ENCODE assay signal across 9 cellular contexts in the genomic region with DNA sequence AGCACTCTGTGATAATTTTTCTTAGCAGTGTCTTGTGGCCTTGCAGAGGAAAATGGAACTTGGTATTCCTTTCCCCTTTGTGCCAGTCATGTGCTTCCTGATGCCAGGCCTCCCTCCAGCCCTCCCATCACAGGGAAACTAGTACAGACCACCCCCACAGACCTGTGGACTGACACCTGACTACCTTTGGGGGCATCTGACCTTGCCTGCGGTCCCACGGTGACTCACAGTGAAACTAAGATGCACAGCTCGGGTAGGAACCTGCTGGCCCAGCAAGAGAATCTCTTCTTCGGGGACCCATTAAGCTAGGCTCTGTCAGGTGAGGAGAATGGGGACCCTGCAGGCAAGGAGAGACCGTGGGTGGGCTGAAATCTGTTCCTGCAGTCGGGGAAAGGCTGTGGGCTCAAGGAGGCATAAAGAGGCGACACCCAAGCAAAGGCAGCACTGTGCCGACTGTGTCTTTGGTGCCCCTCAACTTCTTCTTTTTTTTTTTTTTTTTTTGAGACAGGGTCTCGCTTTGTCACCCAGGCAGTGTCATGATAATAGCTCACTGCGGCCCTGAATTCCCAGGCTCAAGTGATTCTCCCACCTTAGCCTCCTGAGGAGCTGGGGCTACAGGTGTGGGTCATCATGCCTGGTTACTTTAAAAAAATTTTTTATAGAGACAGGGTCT. TPM values are rescaled to one million over a fixed set of nuclear protein-coding genes. Genes with fewer than 3 reads are reported as not detected.
A peak's percentile ranks its signal among the peaks of the same experiment; 100 is the strongest.
DNase-seq lines count a peak whose midpoint lies in the region; ATAC-seq and TF ChIP-seq lines count a peak whose summit lies in the region.
"Had no signal": no experiment of that assay in that cellular context is flagged by ENCODE, and none has a peak within 500 bp of the region (broad histone marks: within the 10 kb centered on the region; RNA-seq: fewer than 3 reads in every experiment).

No MANE protein-coding gene starts in this region.

- H3K36me3 Mint-ChIP-seq in osteocyte (ENCODE audit: unreplicated experiment), result no peaks in the 10 kb centered on the region

- no peak overlapping the region for H3K27ac Mint-ChIP-seq in osteocyte (ENCODE audit: unreplicated experiment)

- H3K9me3 Mint-ChIP-seq in osteocyte (ENCODE audit: unreplicated experiment), result no peaks in the 10 kb centered on the region

- H3K27ac ChIP-seq in psoas muscle, result peak overlapping the region; percentile 84

- TF ChIP-seq CTCF in psoas muscle (IDR thresholded peaks at IDR 0.05) (no peak), osteocyte (IDR thresholded peaks at IDR 0.05) (no peak)

- peaks cover 37% of the 10 kb centered on the region for H3K4me1 Mint-ChIP-seq in osteocyte (ENCODE audit: unreplicated experiment)

- no peak overlapping the region for H3K4me3 ChIP-seq in adipocyte (ENCODE audit: low read length)
- peak overlapping the region; percentile 13 for H3K4me3 ChIP-seq in psoas muscle

- peaks cover 39% of the 10 kb centered on the region for H3K4me1 ChIP-seq in adipocyte (ENCODE audit: control insufficient read depth, insufficient read depth, low read length)
- H3K4me1 ChIP-seq in psoas muscle, result peaks cover 32% of the 10 kb centered on the region

- H3K27me3 ChIP-seq in adipocyte (replicated peaks; ENCODE audit: control insufficient read depth, insufficient read depth, low read length), result no peaks in the 10 kb centered on the region
- no peaks in the 10 kb centered on the region for H3K27me3 ChIP-seq in psoas muscle (ENCODE audit: insufficient read depth in 3 of 3, low read length in 2 of 3)

- peak overlapping the region; percentile 51 for H3K9ac ChIP-seq in adipocyte (ENCODE audit: low read length)

- ATAC-seq in GM18505 (IDR thresholded peaks at IDR 0.05; ENCODE audit: unreplicated experiment) (peak; percentile 55), HG02588 (IDR thresholded peaks at IDR 0.05; ENCODE audit: unreplicated experiment) (peak; percentile 51), psoas muscle (peak; percentile 18 to 62 (median 34))

- WGBS in psoas muscle, 3 donors, result 69 to 78% (median 76%) methylated on average over 10 of the region's 10 CpGs

- H3K36me3 ChIP-seq in adipocyte (ENCODE audit: control insufficient read depth, insufficient read depth, low read length, severe bottlenecking) (no peaks in the 10 kb centered on the region), psoas muscle (ENCODE audit: insufficient read depth in 1 of 2, low read depth in 1 of 2) (no peaks in the 10 kb centered on the region)

- peaks cover 4% of the 10 kb centered on the region for H3K27me3 Mint-ChIP-seq in osteocyte (ENCODE audit: unreplicated experiment)

- TF ChIP-seq POLR2A in GM18505 (IDR thresholded peaks at IDR 0.05; ENCODE audit: borderline replicate concordance, extremely low read depth, insufficient read depth, insufficient read length), result no peak

- H3K4me3 Mint-ChIP-seq in osteocyte (ENCODE audit: unreplicated experiment), result no peak overlapping the region

- intact Hi-C loops in psoas muscle (cut with DNase I), result loop anchor here in 1 of 2 donors (5.0 kb wide), 1 partner anchor 35 kb away; a partner anchor contains a TSS

- no peaks in the 10 kb centered on the region for H3K9me3 ChIP-seq in adipocyte (ENCODE audit: control insufficient read depth, low read length)
- H3K9me3 ChIP-seq in psoas muscle, result no peaks in the 10 kb centered on the region

- DNase-seq in adipocyte (ENCODE audit: low read depth) (no peak), psoas muscle (no peak), NCI-H526 treated with DMSO at 0.1 percent for 48 hours (lab: John Stamatoyannopoulos, UW) (no peak), osteocyte (ENCODE audit: extremely low spot score, unreplicated experiment) (no peak), NK-92 (lab: John Stamatoyannopoulos, UW; ENCODE audit: unreplicated experiment) (no peak)
- DNase-seq in stimulated activated CD4-positive, alpha-beta T cell treated with anti-CD3 and anti-CD28 coated beads, Interleukin-15, amount 100 ng/mL, for 24 hours, result no peak
- DNase-seq: activated naive CD4-positive, alpha-beta T cell treated with Interleukin-2 at 50 U/mL for 16 hours had no signal

RNA-seq across cellular contexts. Expression of a gene that starts 20.9 kb away (rescaled TPM):
- 10 to 100 TPM; 17.6 to 23.4 (median 19.8) TPM for total RNA-seq in psoas muscle
- 10 to 100 TPM; 11.2 to 19.0 (median 15.2) TPM for polyA plus RNA-seq in psoas muscle
- total RNA-seq in osteocyte, result 43.3 and 43.5 TPM in 2 replicates

RNA-seq across cellular contexts. Expression of a gene that starts 32.6 kb away (rescaled TPM):
- 10 to 100 TPM; 15.5 to 38.3 (median 27.1) TPM for total RNA-seq in psoas muscle
- polyA plus RNA-seq in psoas muscle, result 1 to 10 TPM; 2.1 to 6.9 (median 3.5) TPM
- total RNA-seq in osteocyte, result 44.2 and 47.9 TPM in 2 replicates

RNA-seq across cellular contexts. Expression of a gene that starts 53.7 kb away (rescaled TPM):
- total RNA-seq in psoas muscle, result 100 to 1,000 TPM in 3 of 4 donors, 10 to 100 TPM in 1; 80.2 to 150 (median 118) TPM
- polyA plus RNA-seq in psoas muscle, result 100 to 1,000 TPM in 2 of 3 donors, 10 to 100 TPM in 1; 38.8 to 142 (median 115) TPM
- total RNA-seq in osteocyte, result 1.8 TPM in 2 replicates

Comparison
In these comparisons a context has a peak if more than half of its experiments do, and no peak if none do; other contexts are left out.
1. RNA of a gene that starts 53.7 kb away (total RNA-seq): 80.2 to 150 TPM in psoas muscle; 1.8 TPM in osteocyte; every median in the first group is over 10 times any median in the second.
2. Peak in every context shown above with its lines, with median percentiles within 50 percentile points of each other: ATAC-seq.